Comparison of ENCODE assay signal across 8 cellular contexts in genomic region chr6:30212865-30213653, GRCh38.
DNase-seq lines count a peak whose midpoint lies in the region; ATAC-seq and TF ChIP-seq lines count a peak whose summit lies in the region.

Gene TRIM26 (minus strand): TSS chr6:30213406. CDS start chr6:30199103, 14,303 bp downstream.

- no peaks in the 10 kb centered on the region for H3K27me3 Mint-ChIP-seq in central memory CD8-positive, alpha-beta T cell

- no peaks in the 10 kb centered on the region for H3K9me3 Mint-ChIP-seq in central memory CD8-positive, alpha-beta T cell

- peak; percentile 76 for ATAC-seq in GM19025 (IDR thresholded peaks at IDR 0.05; ENCODE audit: low read depth, unreplicated experiment)
- ATAC-seq in HG03342 (IDR thresholded peaks at IDR 0.05; ENCODE audit: unreplicated experiment), result peak; percentile 72
- ATAC-seq in central memory CD8-positive, alpha-beta T cell (replicated peaks; ENCODE audit: extremely low read depth, poor library complexity, severe bottlenecking), result peak; percentile 85

- peaks cover 67% of the 10 kb centered on the region for H3K4me1 Mint-ChIP-seq in central memory CD8-positive, alpha-beta T cell

- H3K4me3 Mint-ChIP-seq in central memory CD8-positive, alpha-beta T cell, result peak within 1 kb of the TSS; percentile 98

- TF ChIP-seq CTCF in AG09309 (IDR thresholded peaks at IDR 0.05; ENCODE audit: control insufficient read depth, insufficient read depth, low read depth, low read length, missing control alignments), result no peak

- H3K4me3 ChIP-seq in AG09309 (ENCODE audit: control insufficient read depth, low read depth, low read length), result peak within 1 kb of the TSS; percentile 73

- H3K27ac Mint-ChIP-seq in central memory CD8-positive, alpha-beta T cell (ENCODE audit: low read depth), result peak within 1 kb of the TSS; percentile 97

- DNase-seq in AG09309 (ENCODE audit: low read depth) (peak; percentile 84), NCI-H446 (lab: John Stamatoyannopoulos, UW) (peak; percentile 93 to 97), iris pigment epithelial cell (ENCODE audit: low read depth) (peak; percentile 96)
- peak; percentile 92 for DNase-seq in activated CD4-positive, CD25-positive, alpha-beta regulatory T cell treated with anti-CD3 and anti-CD28 coated beads, Interleukin-2, amount 50 U/mL, for 16 hours (ENCODE audit: low read depth, low spot score)
- DNase-seq in central memory CD8-positive, alpha-beta T cell (ENCODE audit: low spot score in 2 of 2), result peak; percentile 95 to 98
- peak; percentile 93 to 96 for DNase-seq in stimulated activated CD4-positive, alpha-beta T cell treated with anti-CD3 and anti-CD28 coated beads, Interleukin-12 subunit alpha, Interleukin-12 subunit beta, amount 100 ng/mL, for 24 hours (ENCODE audit: low read depth in 2 of 2)

- H3K36me3 Mint-ChIP-seq in central memory CD8-positive, alpha-beta T cell (ENCODE audit: insufficient read depth), result peaks cover 25% of the 10 kb centered on the region

Comparison
In these comparisons a context has a peak if more than half of its experiments do, and no peak if none do; other contexts are left out.
1. Peak in every context shown above with its lines: DNase-seq, ATAC-seq and H3K4me3 ChIP-seq.